25 cellular contexts compared by ENCODE assay signal in genomic region chr15:36575266-36575665, GRCh38.
"Had no signal": no experiment of that assay in that cellular context is flagged by ENCODE, and none has a peak within 500 bp of the region (broad histone marks: within the 10 kb centered on the region; RNA-seq: fewer than 3 reads in every experiment).

No MANE protein-coding gene starts in this region.

- H3K4me3 ChIP-seq: pancreas, prostate gland, right atrium auricular region, stomach, thoracic aorta, thyroid gland, transverse colon, upper lobe of right lung, uterus had no signal

- DNase-seq: naive B cell; naive thymus-derived CD8-positive, alpha-beta T cell; nephron progenitor cell; nucleus accumbens; pancreas; retina; small intestine; stimulated activated CD4-positive, alpha-beta T cell treated with anti-CD3 and anti-CD28 coated beads, Interleukin-15, amount 100 ng/mL, for 24 hours; stimulated activated CD4-positive, alpha-beta T cell treated with anti-CD3 and anti-CD28 coated beads, Interleukin-2, amount 100 ng/mL, for 24 hours; stimulated activated CD4-positive, alpha-beta T cell treated with anti-CD3 and anti-CD28 coated beads, Interleukin-2, amount 100 ng/mL, for 48 hours; stimulated activated CD4-positive, alpha-beta T cell treated with anti-CD3 and anti-CD28 coated beads, Interleukin-4, amount 100 ng/mL, for 24 hours; stimulated activated naive B cell treated with anti-CD40 and anti-IgM and Interleukin-4, amounts not matched to agents 10 μg/mL and 1 μg/mL and 100 μg/mL, for 72 hours; stimulated activated naive CD4-positive, alpha-beta T cell treated with Interleukin-2 at 50 U/mL for 16 hours; stomach; thyroid gland; transverse colon; upper lobe of right lung; uterus had no signal

- H3K36me3 ChIP-seq: neutrophil, pancreas, prostate gland, right atrium auricular region, stomach, thoracic aorta, thyroid gland, transverse colon, upper lobe of right lung, uterus had no signal

- H3K27me3 ChIP-seq: pancreas, right atrium auricular region, stomach, thyroid gland, upper lobe of right lung, uterus had no signal

- ATAC-seq: naive thymus-derived CD8-positive, alpha-beta T cell; natural killer cell treated with Interleukin-12 subunit alpha and Interleukin-12 subunit beta and Interleukin-15 and Interleukin-18, amount 100 ng/mL, for 72 hours; pancreas; sciatic nerve; stimulated activated effector memory CD8-positive, alpha-beta T cell treated with anti-CD3 and anti-CD28 coated beads, Interleukin-12 subunit alpha, Interleukin-12 subunit beta, amount 100 ng/mL, for 72 hours; stimulated activated naive B cell treated with anti-CD40 and anti-IgM and Interleukin-4, amounts not matched to agents 10 μg/mL and 1 μg/mL and 100 μg/mL, for 72 hours; upper lobe of right lung had no signal

- H3K4me1 ChIP-seq: pancreas, prostate gland, upper lobe of right lung, uterus had no signal

- H3K27ac ChIP-seq: neutrophil, pancreas, prostate gland, stomach, thoracic aorta, thyroid gland, transverse colon, upper lobe of right lung had no signal

- H3K9me3 ChIP-seq: neutrophil, pancreas, prostate gland, right atrium auricular region, stomach, thoracic aorta, thyroid gland, transverse colon, upper lobe of right lung, uterus had no signal
